14 cellular contexts compared by ENCODE assay signal in genomic region chr5:108788142-108788541, GRCh38. TPM values are rescaled to one million over a fixed set of nuclear protein-coding genes. Genes with fewer than 3 reads are reported as not detected.
DNase-seq lines count a peak whose midpoint lies in the region; ATAC-seq and TF ChIP-seq lines count a peak whose summit lies in the region.
"Had no signal": no experiment of that assay in that cellular context is flagged by ENCODE, and none has a peak within 500 bp of the region (broad histone marks: within the 10 kb centered on the region; RNA-seq: fewer than 3 reads in every experiment).

No MANE protein-coding gene starts in this region.

- intact Hi-C loops in ascending aorta (cut with DNase I) (no loop called here), psoas muscle (cut with DNase I) (loop anchor here in 1 of 2 donors (5.0 kb wide), 1 partner anchor 36 kb away; no protein-coding TSS in a partner anchor)

- H3K27me3 ChIP-seq in ascending aorta (no peaks in the 10 kb centered on the region), psoas muscle (ENCODE audit: insufficient read depth in 3 of 3, low read length in 2 of 3) (no peaks in the 10 kb centered on the region)
- H3K27me3 ChIP-seq: vagina had no signal

- H3K27ac ChIP-seq in ascending aorta (no peak overlapping the region), psoas muscle (no peak overlapping the region)
- H3K27ac ChIP-seq: vagina had no signal

- peak; percentile 88 to 100 (median 96) for ATAC-seq in psoas muscle
- ATAC-seq: activated T-cell treated with anti-CD3 and anti-CD28 coated beads, Interleukin-2, amount 50 U/mL, for 72 hours; GM12878 had no signal

- H3K9me3 ChIP-seq in ascending aorta (no peaks in the 10 kb centered on the region), psoas muscle (no peaks in the 10 kb centered on the region)
- H3K9me3 ChIP-seq: vagina had no signal

- peaks cover 0 to 8% of the 10 kb centered on the region in 2 donors for H3K36me3 ChIP-seq in ascending aorta
- no peaks in the 10 kb centered on the region for H3K36me3 ChIP-seq in psoas muscle (ENCODE audit: insufficient read depth in 1 of 2, low read depth in 1 of 2)

- TF ChIP-seq CTCF in ascending aorta (IDR thresholded peaks at IDR 0.05) = no peak
- no peak for TF ChIP-seq CTCF in psoas muscle (IDR thresholded peaks at IDR 0.05)

- DNase-seq in Ammon's horn (ENCODE audit: low spot score) = peak; percentile 85
- peak; percentile 17 to 86 for DNase-seq in ascending aorta (ENCODE audit: low spot score in 2 of 2)
- DNase-seq in hypothalamus (lab: John Stamatoyannopoulos, UW) = peak in 42 of 51 donors; percentile 6 to 75 (median 35)
- DNase-seq in psoas muscle = peak; percentile 43 to 84
- no peak for DNase-seq in activated gamma-delta T cell (lab: John Stamatoyannopoulos, UW)
- DNase-seq in NCI-H345 treated with DMSO at 0.1 percent for 48 hours (lab: John Stamatoyannopoulos, UW; ENCODE audit: unreplicated experiment) = no peak
- DNase-seq in COLO668 (lab: John Stamatoyannopoulos, UW; ENCODE audit: unreplicated experiment) = no peak
- no peak for DNase-seq in HEK293T (ENCODE audit: extremely low spot score)
- DNase-seq: activated CD4-positive, alpha-beta T cell treated with anti-CD3 and anti-CD28 coated beads, Interleukin-2, amount 10 ng/mL, durations not matched to agents 24 days and 14 days; activated T-cell treated with anti-CD3 and anti-CD28 coated beads, Interleukin-2, amount 50 U/mL, for 72 hours; DMS79; T-helper 1 cell had no signal

- POLR2A ChIA-PET in HEK293T (lab: Yijun Ruan, JAX) = no interaction called here

- H3K4me3 ChIP-seq in ascending aorta = no peak overlapping the region
- H3K4me3 ChIP-seq in psoas muscle = peak overlapping the region; percentile 13
- H3K4me3 ChIP-seq: GM12878, vagina had no signal

- no peaks in the 10 kb centered on the region for H3K4me1 ChIP-seq in ascending aorta
- peaks cover 6% of the 10 kb centered on the region for H3K4me1 ChIP-seq in psoas muscle

- 25 to 42% (median 38%) methylated on average over 7 of the region's 7 CpGs for WGBS in psoas muscle, 3 donors

- CTCF ChIA-PET in HEK293T (lab: Yijun Ruan, JAX) = interaction anchor here (0.5 kb wide), 1 partner anchor 101 kb away, joined by 3 read pairs; no protein-coding TSS in a partner anchor

TF ChIP-seq in HEK293T, 16 proteins besides CTCF, POLR2A, EP300 and RAD21:
- no peak for TF ChIP-seq FOXM1 (IDR thresholded peaks at IDR 0.05; ENCODE audit: borderline replicate concordance)
- TF ChIP-seq BHLHE40 (IDR thresholded peaks at IDR 0.05; ENCODE audit: borderline replicate concordance) = no peak
- no peak for TF ChIP-seq ZNF384 (IDR thresholded peaks at IDR 0.05)
- no peak for TF ChIP-seq L3MBTL2 (conservative IDR thresholded peaks at IDR 0.05)
- TF ChIP-seq SUZ12 (IDR thresholded peaks at IDR 0.05) = no peak
- no peak for TF ChIP-seq ELF4 (IDR thresholded peaks at IDR 0.05)
- no peak for TF ChIP-seq SP1 (IDR thresholded peaks at IDR 0.05)
- TF ChIP-seq ARNT (IDR thresholded peaks at IDR 0.05) = no peak
- TF ChIP-seq HDGF (IDR thresholded peaks at IDR 0.05; ENCODE audit: borderline replicate concordance) = no peak
- no peak for TF ChIP-seq CTBP1 (IDR thresholded peaks at IDR 0.05; ENCODE audit: borderline replicate concordance)
- TF ChIP-seq FOXK2 (IDR thresholded peaks at IDR 0.05) = no peak
- TF ChIP-seq PKNOX1 (IDR thresholded peaks at IDR 0.05) = no peak
- no peak for TF ChIP-seq LEF1 (IDR thresholded peaks at IDR 0.05; ENCODE audit: borderline replicate concordance)
- TF ChIP-seq NFRKB (IDR thresholded peaks at IDR 0.05) = no peak
- no peak for TF ChIP-seq TARDBP (IDR thresholded peaks at IDR 0.05)
- no peak for TF ChIP-seq FOXA1 (IDR thresholded peaks at IDR 0.05)

RNA-seq across cellular contexts. Expression of gene FER, which starts 40.4 kb away (rescaled TPM):
- total RNA-seq in ascending aorta (11.8 TPM), psoas muscle (1 to 10 TPM; 4.6 to 7.6 (median 5.3) TPM)
- 1 to 10 TPM in 2 of 3 donors, under 1 TPM in 1; 0.66 to 3.2 (median 1.3) TPM for polyA plus RNA-seq in psoas muscle

Comparison
In these comparisons a context has a peak if more than half of its experiments do, and no peak if none do; other contexts are left out.
1. DNase-seq: peak in Ammon's horn (single experiment), ascending aorta (2 of 2), hypothalamus (42 of 51) and psoas muscle (2 of 2); none in activated gamma-delta T cell (single experiment), NCI-H345 treated with DMSO at 0.1 percent for 48 hours (single experiment), COLO668 (single experiment) and HEK293T (single experiment).